Comparison of ENCODE assay signal across 8 cellular contexts in the genomic region with DNA sequence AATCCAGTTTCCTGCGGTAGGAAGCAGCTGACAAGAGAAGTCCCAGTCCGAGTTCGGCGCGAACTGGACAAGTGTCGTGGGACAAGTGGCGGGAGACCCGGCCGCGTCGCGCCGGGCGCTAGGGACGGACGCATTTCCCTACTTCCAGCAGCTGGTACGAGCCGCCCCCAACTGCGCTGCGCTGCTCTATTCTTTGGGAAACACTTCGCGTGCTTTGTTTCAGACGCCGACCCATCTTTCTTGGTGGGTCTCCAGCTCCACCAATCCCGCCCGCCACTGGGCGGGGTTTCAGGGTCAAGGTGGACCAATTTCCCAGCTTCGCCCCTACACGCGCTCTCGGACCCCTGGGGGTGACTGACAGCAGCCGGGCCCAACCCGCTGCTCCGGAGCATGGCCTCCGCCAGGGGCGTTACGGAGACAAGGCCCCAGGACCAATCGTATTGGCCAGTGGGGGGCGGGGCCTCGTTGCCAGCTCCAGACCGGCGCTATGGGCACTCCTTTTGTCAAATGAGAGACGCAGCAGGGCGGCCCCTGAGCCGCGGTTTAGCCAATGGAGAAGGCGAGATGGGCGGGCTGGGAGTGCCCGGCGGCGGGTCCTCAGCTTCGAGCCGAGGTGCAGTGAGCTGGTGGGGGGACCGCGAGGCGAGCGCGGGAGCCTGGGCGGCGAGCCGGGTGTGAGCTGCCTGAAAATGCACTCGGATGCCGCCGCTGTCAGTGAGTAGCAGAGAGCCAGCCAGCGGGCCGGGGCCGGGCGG. TPM values are rescaled to one million over a fixed set of nuclear protein-coding genes. Genes with fewer than 3 reads are reported as not detected.
A peak's percentile ranks its signal among the peaks of the same experiment; 100 is the strongest.
DNase-seq lines count a peak whose midpoint lies in the region; ATAC-seq and TF ChIP-seq lines count a peak whose summit lies in the region.

Gene DCUN1D4 (plus strand): TSS at position 600 of the 755 bp plus-strand sequence. CDS start 90 bp downstream, at position 690.

- peaks cover 19% of the 10 kb centered on the region for H4K20me1 ChIP-seq in DND-41 (ENCODE audit: insufficient read depth, low read length)
- H4K20me1 ChIP-seq in KMS-11 (ENCODE audit: insufficient read depth): no peaks in the 10 kb centered on the region

- H3K4me1 ChIP-seq in DND-41 (ENCODE audit: insufficient read depth, low read length) (peaks cover 31% of the 10 kb centered on the region), KMS-11 (ENCODE audit: low read depth, poor library complexity, severe bottlenecking) (peaks cover 20% of the 10 kb centered on the region), Peyer's patch (peaks cover 0 to 14% (median 0%) of the 10 kb centered on the region in 4 donors), esophagus (ENCODE audit: control insufficient read depth in 2 of 2, insufficient read depth in 2 of 2, low read length in 1 of 2) (no peaks in the 10 kb centered on the region), mucosa of stomach (ENCODE audit: control insufficient read depth, insufficient read depth, low read length) (no peaks in the 10 kb centered on the region)

- peaks cover 44% of the 10 kb centered on the region for H3K79me2 ChIP-seq in DND-41 (ENCODE audit: insufficient read depth, low read length)
- H3K79me2 ChIP-seq in KMS-11 (ENCODE audit: insufficient read depth, low read depth): peaks cover 39% of the 10 kb centered on the region

- peak within 1 kb of the TSS; percentile 78 for H3K27ac ChIP-seq in DND-41 (ENCODE audit: low read length)
- H3K27ac ChIP-seq in KMS-11: peak within 1 kb of the TSS; percentile 72
- peak within 1 kb of the TSS; percentile 87 to 99 (median 94) for H3K27ac ChIP-seq in Peyer's patch
- H3K27ac ChIP-seq in esophagus (ENCODE audit: low read depth in 2 of 2, low read length in 1 of 2): peak within 1 kb of the TSS; percentile 89 to 95

- H3K4me3 ChIP-seq in DND-41 (ENCODE audit: low read depth in 1 of 2, low read length in 2 of 2) (peak within 1 kb of the TSS; percentile 75 to 79), KMS-11 (IDR thresholded peaks at IDR 0.05; ENCODE audit: insufficient read depth, low read depth, low read length) (peak within 1 kb of the TSS; percentile 45), Peyer's patch (peak within 1 kb of the TSS; percentile 94 to 99 (median 96)), esophagus (ENCODE audit: low read depth in 1 of 2, low read length in 2 of 2) (peak within 1 kb of the TSS; percentile 78 to 80), mucosa of stomach (ENCODE audit: low read length) (peak within 1 kb of the TSS; percentile 92)

- H3K9ac ChIP-seq in DND-41 (ENCODE audit: low read depth, low read length) (peak within 1 kb of the TSS; percentile 70), KMS-11 (peak within 1 kb of the TSS; percentile 63), mucosa of stomach (ENCODE audit: low read length) (peak within 1 kb of the TSS; percentile 84)

- peaks cover 10% of the 10 kb centered on the region for H3K36me3 ChIP-seq in DND-41 (ENCODE audit: insufficient read depth, low read length)
- H3K36me3 ChIP-seq in KMS-11 (ENCODE audit: insufficient read depth): no peaks in the 10 kb centered on the region
- no peaks in the 10 kb centered on the region for H3K36me3 ChIP-seq in Peyer's patch
- no peaks in the 10 kb centered on the region for H3K36me3 ChIP-seq in esophagus (ENCODE audit: control insufficient read depth in 2 of 2, insufficient read depth in 2 of 2, low read length in 1 of 2)
- no peaks in the 10 kb centered on the region for H3K36me3 ChIP-seq in mucosa of stomach (ENCODE audit: control insufficient read depth, insufficient read depth, low read length)

- peak within 1 kb of the TSS; percentile 97 for H2AFZ ChIP-seq in DND-41 (ENCODE audit: low read depth, low read length)
- peak within 1 kb of the TSS; percentile 96 for H2AFZ ChIP-seq in KMS-11 (ENCODE audit: low read depth)

- peak; percentile 83 for ATAC-seq in DND-41 (ENCODE audit: insufficient read depth, low read depth)
- ATAC-seq in GM21737 (IDR thresholded peaks at IDR 0.05; ENCODE audit: unreplicated experiment): peak; percentile 95

- 0% methylated on average over 67 to 68 of the region's 68 CpGs for WGBS in esophagus, 2 donors

- H3K9me3 ChIP-seq in DND-41 (ENCODE audit: insufficient read depth, low read length, severe bottlenecking) (no peaks in the 10 kb centered on the region), Peyer's patch (no peaks in the 10 kb centered on the region), esophagus (ENCODE audit: control insufficient read depth in 2 of 2, insufficient read depth in 1 of 2, low read depth in 1 of 2, low read length in 1 of 2) (no peaks in the 10 kb centered on the region), mucosa of stomach (ENCODE audit: control insufficient read depth, low read length) (no peaks in the 10 kb centered on the region)

- no peaks in the 10 kb centered on the region for H3K27me3 ChIP-seq in DND-41 (ENCODE audit: insufficient read depth, low read length, poor library complexity)
- no peaks in the 10 kb centered on the region for H3K27me3 ChIP-seq in KMS-11 (ENCODE audit: insufficient read depth, low read depth)
- no peaks in the 10 kb centered on the region for H3K27me3 ChIP-seq in Peyer's patch
- H3K27me3 ChIP-seq in esophagus (ENCODE audit: control insufficient read depth in 1 of 2, insufficient read depth in 2 of 2, low read length in 2 of 2): no peaks in the 10 kb centered on the region
- no peaks in the 10 kb centered on the region for H3K27me3 ChIP-seq in mucosa of stomach (ENCODE audit: control insufficient read depth, insufficient read depth, low read length)

- peak; percentile 27 to 56 for TF ChIP-seq POLR2A in Peyer's patch (IDR thresholded peaks at IDR 0.05)

- H3K4me2 ChIP-seq in DND-41 (ENCODE audit: insufficient read depth, low read length) (peak within 1 kb of the TSS; percentile 92), KMS-11 (peak within 1 kb of the TSS; percentile 88)

- DNase-seq in DND-41: peak; percentile 99
- peak; percentile 99 to 100 (median 100) for DNase-seq in Peyer's patch
- peak; percentile 98 to 99 for DNase-seq in activated T-cell treated with anti-CD3 and anti-CD28 coated beads, Interleukin-2, amount 50 U/mL, for 48 hours
- peak; percentile 94 to 97 for DNase-seq in stimulated activated CD8-positive, alpha-beta memory T cell treated with anti-CD3 and anti-CD28 coated beads, Interleukin-7, amount 100 ng/mL, for 1 hour (ENCODE audit: low read depth in 2 of 2)

- TF ChIP-seq CTCF in DND-41 (IDR thresholded peaks at IDR 0.05; ENCODE audit: borderline replicate concordance, extremely low read depth, low read length, poor library complexity, severe bottlenecking) (peak; percentile 38), KMS-11 (conservative IDR thresholded peaks at IDR 0.05; ENCODE audit: low read depth, low read length) (peak; percentile 34; the same call in 1 of the 2 replicates), Peyer's patch (IDR thresholded peaks at IDR 0.05) (peak; percentile 34 to 59 (median 55))

RNA-seq across cellular contexts. Expression of gene DCUN1D4, which starts in this region (rescaled TPM):
- 10 to 100 TPM; 26.5 to 39.8 (median 28.8) TPM for total RNA-seq in Peyer's patch
- polyA plus RNA-seq in esophagus: 1 to 10 TPM; 9.2 to 9.7 TPM

Comparison
In these comparisons a context has a peak if more than half of its experiments do, and no peak if none do; other contexts are left out.
1. Peak in every context shown above with its lines: DNase-seq, ATAC-seq, H3K4me3 ChIP-seq and H3K27ac ChIP-seq.
2. H3K4me3 ChIP-seq: peak in every context shown above with its lines; median percentile 96 in Peyer's patch; 92 in mucosa of stomach; 79 in esophagus; 77 in DND-41; 45 in KMS-11.